ENCODE assay signal across 24 cellular contexts in the genomic region with DNA sequence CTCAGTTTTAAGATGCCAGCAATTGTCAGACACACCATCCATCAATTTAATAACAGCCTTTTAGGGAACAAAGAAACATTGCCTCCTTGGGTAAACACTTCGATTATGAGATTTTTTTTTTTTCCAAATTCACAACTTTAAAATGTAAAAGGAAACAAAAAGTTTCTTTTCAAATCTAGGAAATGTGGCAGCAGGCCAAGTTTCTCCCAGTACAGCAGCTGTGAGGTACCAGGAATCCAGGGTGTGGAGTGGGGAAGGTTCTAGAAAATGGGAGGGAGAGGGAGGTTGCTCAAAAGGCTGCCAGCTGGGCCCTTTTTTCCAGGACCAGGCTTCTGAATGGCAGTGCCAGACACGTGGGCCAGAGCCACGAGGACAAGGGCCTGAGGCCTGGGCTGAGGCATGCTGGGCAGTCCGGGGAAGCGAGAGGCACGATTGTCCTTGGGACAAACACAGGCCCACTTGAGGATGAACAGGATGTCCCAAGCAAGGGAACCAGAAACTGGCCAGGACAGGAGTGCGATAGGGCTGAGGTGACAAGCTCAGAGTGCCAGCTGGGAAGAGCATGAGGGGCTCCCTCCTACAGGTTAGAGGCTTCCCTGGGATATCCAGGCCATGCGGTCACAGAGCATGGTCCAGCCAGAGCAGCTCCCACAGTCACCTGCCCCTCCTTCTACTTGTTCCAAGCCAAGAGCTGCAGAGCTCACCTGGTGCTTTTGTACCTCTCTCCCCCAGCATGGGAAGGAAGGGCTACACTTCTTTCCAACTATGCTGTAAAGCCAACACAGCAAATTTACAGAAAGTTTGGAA.
"Had no signal": no experiment of that assay in that cellular context is flagged by ENCODE, and none has a peak within 500 bp of the region (broad histone marks: within the 10 kb centered on the region; RNA-seq: fewer than 3 reads in every experiment).

No MANE protein-coding gene starts in this region.

- H3K27me3 Mint-ChIP-seq: activated CD4-positive, alpha-beta memory T cell treated with anti-CD3 and anti-CD28 coated beads for 36 hours; activated CD4-positive, alpha-beta T cell treated with anti-CD3 and anti-CD28 coated beads, Interleukin-2, amount 10 ng/mL, durations not matched to agents 7 days and 5 days; activated naive CD8-positive, alpha-beta T cell; activated T-helper 17 cell treated with anti-CD3 and anti-CD28 coated beads, Interleukin-2, amount 50 U/mL, for 72 hours; brain; T-helper 17 cell had no signal

- H3K4me3 Mint-ChIP-seq: activated CD4-positive, alpha-beta memory T cell treated with anti-CD3 and anti-CD28 coated beads for 36 hours; activated CD4-positive, alpha-beta T cell treated with anti-CD3 and anti-CD28 coated beads, Interleukin-2, amount 10 ng/mL, durations not matched to agents 7 days and 5 days; activated naive CD4-positive, alpha-beta T cell treated with anti-CD3 and anti-CD28 coated beads for 36 hours; activated naive CD8-positive, alpha-beta T cell; activated T-helper 17 cell treated with anti-CD3 and anti-CD28 coated beads, Interleukin-2, amount 50 U/mL, for 72 hours; brain; T-helper 17 cell had no signal

- H3K27ac ChIP-seq: VCaP had no signal

- H3K9me3 Mint-ChIP-seq: activated CD4-positive, alpha-beta memory T cell treated with anti-CD3 and anti-CD28 coated beads for 36 hours; activated naive CD4-positive, alpha-beta T cell treated with anti-CD3 and anti-CD28 coated beads for 36 hours; activated T-helper 17 cell treated with anti-CD3 and anti-CD28 coated beads, Interleukin-2, amount 50 U/mL, for 72 hours had no signal

- H3K4me1 Mint-ChIP-seq: activated CD4-positive, alpha-beta T cell treated with anti-CD3 and anti-CD28 coated beads, Interleukin-2, amount 10 ng/mL, durations not matched to agents 7 days and 5 days; activated T-helper 17 cell treated with anti-CD3 and anti-CD28 coated beads, Interleukin-2, amount 50 U/mL, for 72 hours; T-helper 17 cell had no signal

- DNase-seq: activated CD4-positive, alpha-beta memory T cell treated with anti-CD3 and anti-CD28 coated beads for 36 hours; activated CD4-positive, alpha-beta T cell treated with anti-CD3 and anti-CD28 coated beads, Interleukin-2, amount 10 ng/mL, durations not matched to agents 7 days and 5 days; activated CD4-positive, CD25-positive, alpha-beta regulatory T cell; activated gamma-delta T cell; activated naive CD4-positive, alpha-beta T cell treated with anti-CD3 and anti-CD28 coated beads for 36 hours; activated T-cell treated with anti-CD3 and anti-CD28 coated beads for 4 hours; activated T-cell treated with anti-CD3 and anti-CD28 coated beads, Interleukin-2, amount 50 U/mL, for 48 hours; KG1; MV-4-11; NCI-H1092 treated with DMSO at 0.1 percent for 48 hours; NCI-H1417 treated with DMSO at 0.1 percent for 48 hours; NCI-H1694 treated with DMSO at 0.1 percent for 48 hours; NCI-H2029 treated with DMSO at 0.1 percent for 48 hours; NCI-H345; NCI-H510A; NCI-H526 treated with DMSO at 0.1 percent for 48 hours; PC-3; SHP77 treated with DMSO at 0.1 percent for 48 hours; T-helper 17 cell; T-helper 9 cell had no signal

- ATAC-seq: activated T-helper 17 cell treated with anti-CD3 and anti-CD28 coated beads, Interleukin-2, amount 50 U/mL, for 72 hours; PC-3; T-helper 17 cell had no signal

- H3K27ac Mint-ChIP-seq: activated CD4-positive, alpha-beta memory T cell treated with anti-CD3 and anti-CD28 coated beads for 36 hours; activated CD4-positive, alpha-beta T cell treated with anti-CD3 and anti-CD28 coated beads, Interleukin-2, amount 10 ng/mL, durations not matched to agents 7 days and 5 days; activated naive CD4-positive, alpha-beta T cell treated with anti-CD3 and anti-CD28 coated beads for 36 hours; activated naive CD8-positive, alpha-beta T cell; activated T-helper 17 cell treated with anti-CD3 and anti-CD28 coated beads, Interleukin-2, amount 50 U/mL, for 72 hours; brain; T-helper 17 cell had no signal
